In the genomic region with DNA sequence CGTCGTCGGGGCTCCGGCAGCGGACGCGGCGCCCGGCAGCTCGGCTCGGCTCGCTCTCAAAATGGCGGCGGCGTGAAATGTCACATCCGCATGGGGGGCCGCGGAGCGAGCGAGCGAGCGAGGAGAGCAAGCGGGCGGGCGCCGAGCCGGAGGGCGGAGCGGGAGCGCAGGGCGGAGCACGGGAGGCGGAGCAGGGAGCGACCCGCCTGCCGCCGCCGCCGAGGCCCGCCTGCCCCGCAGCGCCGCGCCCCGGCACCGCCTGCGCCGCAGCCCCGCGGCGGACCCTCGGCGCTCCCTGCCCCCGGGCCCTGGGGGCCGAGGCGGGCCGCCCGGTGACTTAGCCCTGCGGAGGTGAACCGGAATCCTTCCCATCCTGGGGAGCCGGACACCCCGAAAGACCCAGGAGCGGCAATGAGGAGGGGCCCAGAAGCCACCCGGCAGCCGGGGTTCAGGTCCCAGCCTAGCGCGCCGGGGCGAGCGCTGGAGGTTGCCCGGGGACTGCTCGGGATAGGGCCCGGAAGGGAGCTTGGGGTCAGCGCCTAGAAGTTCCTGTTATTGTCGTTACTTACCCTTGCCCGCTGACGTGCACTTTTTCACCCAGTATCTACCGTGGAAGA, we compare ENCODE assay signal across 8 cellular contexts. TPM values are rescaled to one million over a fixed set of nuclear protein-coding genes. Genes with fewer than 3 reads are reported as not detected.
A peak's percentile ranks its signal among the peaks of the same experiment; 100 is the strongest.
DNase-seq lines count a peak whose midpoint lies in the region; ATAC-seq and TF ChIP-seq lines count a peak whose summit lies in the region.

A gene (minus strand): TSS at position 82 of the 617 bp plus-strand sequence. CDS start 621 bp downstream, outside the sequence.

- TF ChIP-seq CTCF in activated CD8-positive, alpha-beta T cell treated with anti-CD3 and anti-CD28 coated beads for 36 hours (IDR thresholded peaks at IDR 0.05) = no peak

- DNase-seq in CD4-positive, CD25-positive, alpha-beta regulatory T cell = peak; percentile 87 to 94 (median 92)
- DNase-seq in NCI-H748 treated with DMSO at 0.1 percent for 48 hours (lab: John Stamatoyannopoulos, UW) = peak; percentile 44
- peak; percentile 94 for DNase-seq in activated CD8-positive, alpha-beta T cell treated with anti-CD3 and anti-CD28 coated beads for 36 hours
- DNase-seq in lung microvascular endothelial cell (ENCODE audit: low read depth in 2 of 2) = peak; percentile 92 to 98
- DNase-seq in stimulated activated CD4-positive, alpha-beta T cell treated with anti-CD3 and anti-CD28 coated beads, TNF-alpha, amount 100 ng/mL, for 48 hours (ENCODE audit: low read depth in 3 of 3) = peak; percentile 83 to 89 (median 86)

- peak within 1 kb of the TSS; percentile 86 for H3K4me3 ChIP-seq in CD4-positive, CD25-positive, alpha-beta regulatory T cell (ENCODE audit: low read depth, low read length)
- H3K4me3 ChIP-seq in ectodermal cell (ENCODE audit: insufficient read depth, low read depth, low read length) = peak within 1 kb of the TSS; percentile 79

- peaks cover 7% of the 10 kb centered on the region for H3K27me3 Mint-ChIP-seq in CD4-positive, CD25-positive, alpha-beta regulatory T cell
- H3K27me3 Mint-ChIP-seq in activated CD8-positive, alpha-beta T cell treated with anti-CD3 and anti-CD28 coated beads for 36 hours = no peaks in the 10 kb centered on the region

- peak within 1 kb of the TSS; percentile 87 to 96 (median 94) for H3K4me3 Mint-ChIP-seq in CD4-positive, CD25-positive, alpha-beta regulatory T cell
- peak within 1 kb of the TSS; percentile 83 for H3K4me3 Mint-ChIP-seq in activated CD8-positive, alpha-beta T cell treated with anti-CD3 and anti-CD28 coated beads for 36 hours

- 1% methylated on average over 78 of the region's 78 CpGs for WGBS in ectodermal cell, 2 experiments

- H3K27ac ChIP-seq in CD4-positive, CD25-positive, alpha-beta regulatory T cell (ENCODE audit: insufficient read depth, low read length, poor library complexity, severe bottlenecking) = peak within 1 kb of the TSS; percentile 86
- no peak within 1 kb of the TSS for H3K27ac ChIP-seq in ectodermal cell (ENCODE audit: insufficient read depth, low read depth, low read length, poor library complexity, severe bottlenecking)

- peaks cover 21 to 46% (median 32%) of the 10 kb centered on the region in 4 donors for H3K4me1 Mint-ChIP-seq in CD4-positive, CD25-positive, alpha-beta regulatory T cell
- H3K4me1 Mint-ChIP-seq in activated CD8-positive, alpha-beta T cell treated with anti-CD3 and anti-CD28 coated beads for 36 hours (ENCODE audit: low read depth) = peaks cover 28% of the 10 kb centered on the region

- peak within 1 kb of the TSS; percentile 91 to 96 (median 91) for H3K27ac Mint-ChIP-seq in CD4-positive, CD25-positive, alpha-beta regulatory T cell
- H3K27ac Mint-ChIP-seq in activated CD8-positive, alpha-beta T cell treated with anti-CD3 and anti-CD28 coated beads for 36 hours = peak within 1 kb of the TSS; percentile 77

- CTCF ChIA-PET in activated CD8-positive, alpha-beta T cell treated with anti-CD3 and anti-CD28 coated beads for 36 hours (lab: Charles Lee) = interaction anchor here (1.0 to 1.5 kb wide), 4 partner anchors 28 to 175 kb away, joined by 3 to 7 read pairs (median 4); no protein-coding TSS in a partner anchor

- peaks cover 5% of the 10 kb centered on the region for H3K36me3 Mint-ChIP-seq in CD4-positive, CD25-positive, alpha-beta regulatory T cell
- H3K36me3 Mint-ChIP-seq in activated CD8-positive, alpha-beta T cell treated with anti-CD3 and anti-CD28 coated beads for 36 hours (ENCODE audit: low read depth) = peaks cover 14% of the 10 kb centered on the region

- intact Hi-C loops in activated CD8-positive, alpha-beta T cell treated with anti-CD3 and anti-CD28 coated beads for 36 hours (cut with micrococcal nuclease) = loop anchor here (5.0 kb wide), 1 partner anchor 128 kb away; a partner anchor contains a TSS

- H3K36me3 ChIP-seq in CD4-positive, CD25-positive, alpha-beta regulatory T cell (ENCODE audit: control insufficient read depth, insufficient read depth, low read length) = no peaks in the 10 kb centered on the region
- H3K36me3 ChIP-seq in ectodermal cell (ENCODE audit: control insufficient read depth, insufficient read depth, low read length) = no peaks in the 10 kb centered on the region

- H3K27me3 ChIP-seq in CD4-positive, CD25-positive, alpha-beta regulatory T cell (ENCODE audit: control insufficient read depth, insufficient read depth, low read length) = no peaks in the 10 kb centered on the region
- peaks cover 13% of the 10 kb centered on the region for H3K27me3 ChIP-seq in ectodermal cell (ENCODE audit: control insufficient read depth, insufficient read depth, low read length, poor library complexity, severe bottlenecking)

- H3K9me3 ChIP-seq in CD4-positive, CD25-positive, alpha-beta regulatory T cell (ENCODE audit: control insufficient read depth in 2 of 2, low read length in 2 of 2) = no peaks in the 10 kb centered on the region
- no peaks in the 10 kb centered on the region for H3K9me3 ChIP-seq in ectodermal cell (ENCODE audit: control insufficient read depth, low read length)

- POLR2A ChIA-PET in activated CD8-positive, alpha-beta T cell treated with anti-CD3 and anti-CD28 coated beads for 36 hours (lab: Charles Lee) = interaction anchor here (0.7 kb wide), 1 partner anchor 8 kb away, joined by 3 read pairs; no protein-coding TSS in a partner anchor

- peaks cover 42% of the 10 kb centered on the region for H3K4me1 ChIP-seq in CD4-positive, CD25-positive, alpha-beta regulatory T cell (ENCODE audit: control insufficient read depth, insufficient read depth, low read length, poor library complexity, severe bottlenecking)
- peaks cover 34% of the 10 kb centered on the region for H3K4me1 ChIP-seq in ectodermal cell (ENCODE audit: control insufficient read depth, insufficient read depth, low read length)

- peaks cover 0 to 2% (median 0%) of the 10 kb centered on the region in 7 donors for H3K9me3 Mint-ChIP-seq in CD4-positive, CD25-positive, alpha-beta regulatory T cell
- H3K9me3 Mint-ChIP-seq in activated CD8-positive, alpha-beta T cell treated with anti-CD3 and anti-CD28 coated beads for 36 hours = no peaks in the 10 kb centered on the region

- ATAC-seq in CD4-positive, CD25-positive, alpha-beta regulatory T cell (ENCODE audit: low read depth in 2 of 2) = peak; percentile 89 to 91
- ATAC-seq in GM19438 (IDR thresholded peaks at IDR 0.05; ENCODE audit: low read depth, unreplicated experiment) = peak; percentile 57
- ATAC-seq in HG03571 (IDR thresholded peaks at IDR 0.05; ENCODE audit: unreplicated experiment) = peak; percentile 86
- peak; percentile 92 for ATAC-seq in activated CD8-positive, alpha-beta T cell treated with anti-CD3 and anti-CD28 coated beads for 36 hours

RNA-seq across cellular contexts. Expression of the gene that starts here (rescaled TPM):
- 296 TPM for total RNA-seq in CD4-positive, CD25-positive, alpha-beta regulatory T cell
- 1 to 10 TPM; 6.8 to 9.1 (median 7.0) TPM for polyA plus RNA-seq in CD4-positive, CD25-positive, alpha-beta regulatory T cell
- total RNA-seq in activated CD8-positive, alpha-beta T cell treated with anti-CD3 and anti-CD28 coated beads for 36 hours = 100 to 1,000 TPM; 155 to 163 TPM
- 122 TPM for polyA plus RNA-seq in ectodermal cell (2013, experiment 1 of 4)
- polyA plus RNA-seq in ectodermal cell (2013, experiment 2 of 4) = 122 TPM
- 65.4 TPM for polyA plus RNA-seq in ectodermal cell (2013, experiment 3 of 4)
- 82.3 TPM for polyA plus RNA-seq in ectodermal cell (2013, experiment 4 of 4)
- 50.1 and 50.2 TPM in 2 replicates for total RNA-seq in lung microvascular endothelial cell

Comparison
In these comparisons a context has a peak if more than half of its experiments do, and no peak if none do; other contexts are left out.
1. DNase-seq: peak in every context shown above with its lines; median percentile 95 in lung microvascular endothelial cell; 94 in activated CD8-positive, alpha-beta T cell treated with anti-CD3 and anti-CD28 coated beads for 36 hours; 92 in CD4-positive, CD25-positive, alpha-beta regulatory T cell; 86 in stimulated activated CD4-positive, alpha-beta T cell treated with anti-CD3 and anti-CD28 coated beads, TNF-alpha, amount 100 ng/mL, for 48 hours; 44 in NCI-H748 treated with DMSO at 0.1 percent for 48 hours.